1 cellular context compared by ENCODE assay signal in the genomic region with DNA sequence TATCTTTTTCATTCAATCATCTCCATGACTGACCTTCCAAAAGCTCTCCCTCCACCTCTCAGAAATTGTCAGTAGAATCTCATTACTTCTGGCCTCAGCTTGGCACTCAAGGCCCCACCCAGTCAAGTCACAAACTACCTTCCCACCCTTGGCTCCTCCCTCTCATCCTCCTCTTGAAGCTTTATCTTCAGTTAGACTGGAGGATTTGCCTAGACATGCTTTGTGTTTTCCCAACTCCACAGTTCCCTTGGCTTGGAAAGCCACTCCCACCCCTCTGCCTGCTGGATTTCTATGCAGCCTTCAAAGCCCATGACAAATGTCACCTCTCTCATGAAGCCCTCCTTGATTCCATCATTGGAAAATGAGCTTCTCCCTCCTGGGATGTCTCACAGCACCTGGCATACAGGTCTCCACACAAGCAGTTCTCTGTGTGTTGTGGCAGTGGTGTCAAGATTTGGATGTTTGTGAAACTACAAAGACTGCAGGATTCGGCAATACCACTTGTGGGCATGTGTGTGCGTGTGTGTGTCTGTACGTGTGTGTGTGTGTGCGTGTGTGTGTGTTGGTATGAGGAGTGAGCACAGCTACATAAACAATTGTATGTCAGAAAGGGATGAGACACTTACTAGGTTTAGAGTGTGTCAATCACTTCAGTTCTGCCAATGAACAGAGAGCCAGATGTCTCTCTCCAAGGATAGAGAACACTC.
TF ChIP-seq lines count a peak whose summit lies in the region.

No MANE protein-coding gene starts in this region.

TF ChIP-seq in GM23338, 12 proteins besides CTCF, POLR2A, EP300 and RAD21 (continued from another document):
- TF ChIP-seq POLR2AphosphoS5 (IDR thresholded peaks at IDR 0.05; ENCODE audit: low read depth), result no peak
- no peak for TF ChIP-seq NANOG (IDR thresholded peaks at IDR 0.05; ENCODE audit: borderline replicate concordance)
- TF ChIP-seq STAT1 (IDR thresholded peaks at IDR 0.05; ENCODE audit: unreplicated experiment), result no peak
- TF ChIP-seq EZH2phosphoT487 (IDR thresholded peaks at IDR 0.05; ENCODE audit: unreplicated experiment), result no peak
- TF ChIP-seq, protein P1, sequence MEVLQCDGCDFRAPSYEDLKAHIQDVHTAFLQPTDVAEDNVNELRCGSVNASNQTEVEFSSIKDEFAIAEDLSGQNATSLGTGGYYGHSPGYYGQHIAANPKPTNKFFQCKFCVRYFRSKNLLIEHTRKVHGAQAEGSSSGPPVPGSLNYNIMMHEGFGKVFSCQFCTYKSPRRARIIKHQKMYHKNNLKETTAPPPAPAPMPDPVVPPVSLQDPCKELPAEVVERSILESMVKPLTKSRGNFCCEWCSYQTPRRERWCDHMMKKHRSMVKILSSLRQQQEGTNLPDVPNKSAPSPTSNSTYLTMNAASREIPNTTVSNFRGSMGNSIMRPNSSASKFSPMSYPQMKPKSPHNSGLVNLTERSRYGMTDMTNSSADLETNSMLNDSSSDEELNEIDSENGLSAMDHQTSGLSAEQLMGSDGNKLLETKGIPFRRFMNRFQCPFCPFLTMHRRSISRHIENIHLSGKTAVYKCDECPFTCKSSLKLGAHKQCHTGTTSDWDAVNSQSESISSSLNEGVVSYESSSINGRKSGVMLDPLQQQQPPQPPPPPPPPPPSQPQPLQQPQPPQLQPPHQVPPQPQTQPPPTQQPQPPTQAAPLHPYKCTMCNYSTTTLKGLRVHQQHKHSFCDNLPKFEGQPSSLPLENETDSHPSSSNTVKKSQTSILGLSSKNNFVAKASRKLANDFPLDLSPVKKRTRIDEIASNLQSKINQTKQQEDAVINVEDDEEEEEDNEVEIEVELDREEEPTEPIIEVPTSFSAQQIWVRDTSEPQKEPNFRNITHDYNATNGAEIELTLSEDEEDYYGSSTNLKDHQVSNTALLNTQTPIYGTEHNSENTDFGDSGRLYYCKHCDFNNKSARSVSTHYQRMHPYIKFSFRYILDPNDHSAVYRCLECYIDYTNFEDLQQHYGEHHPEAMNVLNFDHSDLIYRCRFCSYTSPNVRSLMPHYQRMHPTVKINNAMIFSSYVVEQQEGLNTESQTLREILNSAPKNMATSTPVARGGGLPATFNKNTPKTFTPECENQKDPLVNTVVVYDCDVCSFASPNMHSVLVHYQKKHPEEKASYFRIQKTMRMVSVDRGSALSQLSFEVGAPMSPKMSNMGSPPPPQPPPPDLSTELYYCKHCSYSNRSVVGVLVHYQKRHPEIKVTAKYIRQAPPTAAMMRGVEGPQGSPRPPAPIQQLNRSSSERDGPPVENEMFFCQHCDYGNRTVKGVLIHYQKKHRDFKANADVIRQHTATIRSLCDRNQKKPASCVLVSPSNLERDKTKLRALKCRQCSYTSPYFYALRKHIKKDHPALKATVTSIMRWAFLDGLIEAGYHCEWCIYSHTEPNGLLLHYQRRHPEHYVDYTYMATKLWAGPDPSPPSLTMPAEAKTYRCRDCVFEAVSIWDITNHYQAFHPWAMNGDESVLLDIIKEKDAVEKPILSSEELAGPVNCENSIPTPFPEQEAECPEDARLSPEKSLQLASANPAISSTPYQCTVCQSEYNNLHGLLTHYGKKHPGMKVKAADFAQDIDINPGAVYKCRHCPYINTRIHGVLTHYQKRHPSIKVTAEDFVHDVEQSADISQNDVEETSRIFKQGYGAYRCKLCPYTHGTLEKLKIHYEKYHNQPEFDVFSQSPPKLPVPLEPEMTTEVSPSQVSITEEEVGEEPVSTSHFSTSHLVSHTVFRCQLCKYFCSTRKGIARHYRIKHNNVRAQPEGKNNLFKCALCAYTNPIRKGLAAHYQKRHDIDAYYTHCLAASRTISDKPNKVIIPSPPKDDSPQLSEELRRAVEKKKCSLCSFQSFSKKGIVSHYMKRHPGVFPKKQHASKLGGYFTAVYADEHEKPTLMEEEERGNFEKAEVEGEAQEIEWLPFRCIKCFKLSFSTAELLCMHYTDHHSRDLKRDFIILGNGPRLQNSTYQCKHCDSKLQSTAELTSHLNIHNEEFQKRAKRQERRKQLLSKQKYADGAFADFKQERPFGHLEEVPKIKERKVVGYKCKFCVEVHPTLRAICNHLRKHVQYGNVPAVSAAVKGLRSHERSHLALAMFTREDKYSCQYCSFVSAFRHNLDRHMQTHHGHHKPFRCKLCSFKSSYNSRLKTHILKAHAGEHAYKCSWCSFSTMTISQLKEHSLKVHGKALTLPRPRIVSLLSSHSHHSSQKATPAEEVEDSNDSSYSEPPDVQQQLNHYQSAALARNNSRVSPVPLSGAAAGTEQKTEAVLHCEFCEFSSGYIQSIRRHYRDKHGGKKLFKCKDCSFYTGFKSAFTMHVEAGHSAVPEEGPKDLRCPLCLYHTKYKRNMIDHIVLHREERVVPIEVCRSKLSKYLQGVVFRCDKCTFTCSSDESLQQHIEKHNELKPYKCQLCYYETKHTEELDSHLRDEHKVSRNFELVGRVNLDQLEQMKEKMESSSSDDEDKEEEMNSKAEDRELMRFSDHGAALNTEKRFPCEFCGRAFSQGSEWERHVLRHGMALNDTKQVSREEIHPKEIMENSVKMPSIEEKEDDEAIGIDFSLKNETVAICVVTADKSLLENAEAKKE (CRISPR knock-in tag; IDR thresholded peaks at IDR 0.05), result no peak
- TF ChIP-seq JUNB (IDR thresholded peaks at IDR 0.05; ENCODE audit: unreplicated experiment), result no peak
- TF ChIP-seq ZNF331 (CRISPR knock-in tag; IDR thresholded peaks at IDR 0.05; ENCODE audit: low read depth), result no peak
